8 cellular contexts compared by ENCODE assay signal in the genomic region with DNA sequence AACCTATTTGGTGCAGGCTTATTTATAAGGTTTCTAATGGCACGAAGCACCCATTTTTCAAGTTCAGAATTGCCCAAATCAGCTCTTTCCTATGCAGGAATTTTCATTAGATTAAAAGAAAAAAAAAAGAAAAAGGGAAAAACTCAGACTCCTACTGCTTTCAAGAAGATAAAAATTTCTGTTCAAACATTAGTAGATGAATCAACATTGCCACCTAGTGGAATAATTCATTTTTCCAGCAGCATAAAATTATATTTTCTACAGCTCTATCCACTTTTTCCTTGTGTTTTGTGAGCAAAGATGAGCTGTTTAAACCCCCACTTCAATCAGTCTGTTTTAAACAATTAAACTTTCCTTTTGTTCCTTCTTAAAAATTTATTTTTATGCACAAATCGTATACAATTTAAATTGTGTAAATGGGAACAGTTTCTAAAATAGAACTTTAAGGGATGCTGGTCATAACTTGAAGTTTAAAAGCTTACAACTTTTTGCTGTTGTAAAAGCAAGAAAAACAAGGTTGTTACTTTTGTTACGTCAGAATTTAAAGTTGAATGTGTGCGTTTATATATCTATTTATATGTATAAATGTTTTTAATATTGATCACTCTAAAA.
A peak's percentile ranks its signal among the peaks of the same experiment; 100 is the strongest.
DNase-seq lines count a peak whose midpoint lies in the region; ATAC-seq and TF ChIP-seq lines count a peak whose summit lies in the region.

No MANE protein-coding gene starts in this region.

- H3K4me1 ChIP-seq in Panc1 (ENCODE audit: control insufficient read depth, insufficient read depth, low read length) (no peaks in the 10 kb centered on the region), stomach (no peaks in the 10 kb centered on the region), tibial artery (no peaks in the 10 kb centered on the region)

- H3K27ac ChIP-seq in C4-2B (no peak overlapping the region), Panc1 (ENCODE audit: low read length) (no peak overlapping the region), stomach (no peak overlapping the region), tibial artery (no peak overlapping the region)

- H3K9me3 ChIP-seq in Panc1 (ENCODE audit: control insufficient read depth, insufficient read depth, low read depth, low read length) = no peaks in the 10 kb centered on the region
- H3K9me3 ChIP-seq in stomach = no peaks in the 10 kb centered on the region
- no peaks in the 10 kb centered on the region for H3K9me3 ChIP-seq in tibial artery

- TF ChIP-seq CTCF in C4-2B (conservative IDR thresholded peaks at IDR 0.05) (peak; percentile 74), HFF-Myc (IDR thresholded peaks at IDR 0.05; ENCODE audit: low read depth, low read length, missing control alignments) (no peak), Panc1 (IDR thresholded peaks at IDR 0.05) (peak; percentile 54; the same call in 1 of the 2 replicates), fibroblast of the aortic adventitia (IDR thresholded peaks at IDR 0.05; ENCODE audit: insufficient read depth, low read length) (peak; percentile 32), stomach (IDR thresholded peaks at IDR 0.05) (peak in 5 of 7 experiments; percentile 5 to 50 (median 32)), tibial artery (IDR thresholded peaks at IDR 0.05) (peak in 1 of 2 experiments; percentile 37)

- POLR2A ChIA-PET in Panc1 (lab: Charles Lee) = no interaction called here

- BruUV-seq in Panc1 (replicated peaks; lab: Mats Ljungman, UMichigan) = no TSS peak

- no peak for TF ChIP-seq EP300 in stomach (IDR thresholded peaks at IDR 0.05)

- DNase-seq in HFF-Myc (ENCODE audit: extremely low read depth, low read depth) (peak; percentile 12), Panc1 (ENCODE audit: low read depth, low spot score) (no peak), fibroblast of the aortic adventitia (ENCODE audit: low read depth) (peak; percentile 22), stomach (no peak), tibial artery (no peak)

- H3K4me3 ChIP-seq in HFF-Myc (replicated peaks; ENCODE audit: low read depth, low read length) = no peak overlapping the region
- H3K4me3 ChIP-seq in Panc1 (ENCODE audit: low read depth in 2 of 2, low read length in 2 of 2) = no peak overlapping the region
- H3K4me3 ChIP-seq in fibroblast of the aortic adventitia (ENCODE audit: low read depth, low read length) = no peak overlapping the region
- no peak overlapping the region for H3K4me3 ChIP-seq in stomach
- no peak overlapping the region for H3K4me3 ChIP-seq in tibial artery

- H3K27me3 ChIP-seq in Panc1 (ENCODE audit: control insufficient read depth, insufficient read depth, low read length) = no peaks in the 10 kb centered on the region
- H3K27me3 ChIP-seq in stomach = no peaks in the 10 kb centered on the region
- H3K27me3 ChIP-seq in tibial artery = no peaks in the 10 kb centered on the region

- no peak for TF ChIP-seq POLR2A in stomach (IDR thresholded peaks at IDR 0.05)

- 30 to 34% (median 34%) methylated on average over 4 of the region's 4 CpGs for WGBS in stomach, 5 donors

- ATAC-seq in Panc1 = no peak
- no peak for ATAC-seq in HG02610 (IDR thresholded peaks at IDR 0.05; ENCODE audit: unreplicated experiment)
- no peak for ATAC-seq in HG03139 (IDR thresholded peaks at IDR 0.05; ENCODE audit: unreplicated experiment)

- intact Hi-C loops in Panc1 (cut with micrococcal nuclease; ENCODE audit: unreplicated experiment) = no loop called here
- intact Hi-C loops in stomach (cut with DNase I; ENCODE audit: low total_unique reads) = no loop called here
- intact Hi-C loops in tibial artery (cut with DNase I; ENCODE audit: low total_unique reads) = no loop called here

- no peaks in the 10 kb centered on the region; the same call in 1 of the 2 replicates for H3K36me3 ChIP-seq in Panc1 (ENCODE audit: control insufficient read depth, insufficient read depth, low read length)
- no peaks in the 10 kb centered on the region for H3K36me3 ChIP-seq in stomach
- no peaks in the 10 kb centered on the region for H3K36me3 ChIP-seq in tibial artery

- in situ Hi-C loops in Panc1 (cut with HindIII; ENCODE audit: low pct_unique_long_range_greater_than_20kb, low sequenced_read_pairs) = no loop called here

- CTCF ChIA-PET in Panc1 (lab: Charles Lee) = interaction anchor here (0.7 kb wide), 1 partner anchor 756 kb away, joined by 3 read pairs; no protein-coding TSS in a partner anchor

Comparison
In these comparisons a context has a peak if more than half of its experiments do, and no peak if none do; other contexts are left out.
1. DNase-seq: peak in HFF-Myc (single experiment) and fibroblast of the aortic adventitia (single experiment); none in Panc1 (single experiment), stomach (single experiment) and tibial artery (0 of 2).